In genomic region chr1:29549001-29549400, GRCh38 we compare ENCODE assay signal across 17 cellular contexts.
DNase-seq lines count a peak whose midpoint lies in the region; TF ChIP-seq lines count a peak whose summit lies in the region.
"Had no signal": no experiment of that assay in that cellular context is flagged by ENCODE, and none has a peak within 500 bp of the region (broad histone marks: within the 10 kb centered on the region; RNA-seq: fewer than 3 reads in every experiment).

No MANE protein-coding gene starts in this region.

- no peak overlapping the region for H3K27ac ChIP-seq in testis

- H3K36me3 ChIP-seq in testis (ENCODE audit: low read depth, missing control alignments): no peaks in the 10 kb centered on the region

- no peak for TF ChIP-seq CTCF in testis (IDR thresholded peaks at IDR 0.05)

- H3K9me3 ChIP-seq in testis: no peaks in the 10 kb centered on the region

- no peak overlapping the region for H3K4me3 ChIP-seq in testis

- DNase-seq in DMS53 (lab: John Stamatoyannopoulos, UW): peak; percentile 9
- DNase-seq in DMS53 treated with DMSO at 0.1 percent for 48 hours (lab: John Stamatoyannopoulos, UW; ENCODE audit: unreplicated experiment): no peak
- DNase-seq in NCI-H510A treated with DMSO at 0.1 percent for 48 hours (lab: John Stamatoyannopoulos, UW): peak; percentile 25
- peak; percentile 46 for DNase-seq in islet precursor cell
- DNase-seq in testis: peak; percentile 2
- no peak for DNase-seq in GM19240 (ENCODE audit: insufficient read length, low spot score)
- DNase-seq in activated effector memory CD4-positive, alpha-beta T cell treated with Interleukin-2 at 50 U/mL for 16 hours: no peak
- DNase-seq in NCI-H2171 treated with DMSO at 0.1 percent for 48 hours (lab: John Stamatoyannopoulos, UW): no peak
- DNase-seq: 8988T; CD4-positive, alpha-beta T cell; DMS79; H9; KBM-7; NCI-H187; NCI-H446 treated with DMSO at 0.1 percent for 48 hours; NCI-H774; SIG-M5 had no signal

- WGBS in testis, 2 donors: 72 to 86% methylated on average over 6 of the region's 6 CpGs

- intact Hi-C loops in testis (cut with DNase I; ENCODE audit: low total_unique reads): no loop called here

- no peaks in the 10 kb centered on the region for H3K27me3 ChIP-seq in testis

- no peaks in the 10 kb centered on the region for H3K4me1 ChIP-seq in testis

- no peak for TF ChIP-seq POLR2A in testis (IDR thresholded peaks at IDR 0.05)

Comparison
In these comparisons a context has a peak if more than half of its experiments do, and no peak if none do; other contexts are left out.
1. DNase-seq: peak in DMS53 (single experiment), NCI-H510A treated with DMSO at 0.1 percent for 48 hours (single experiment), islet precursor cell (single experiment) and testis (single experiment); none in DMS53 treated with DMSO at 0.1 percent for 48 hours (single experiment), GM19240 (single experiment), activated effector memory CD4-positive, alpha-beta T cell treated with Interleukin-2 at 50 U/mL for 16 hours (single experiment) and NCI-H2171 treated with DMSO at 0.1 percent for 48 hours (single experiment).